Comparison of ENCODE assay signal across 1 cellular context in genomic region chr6:165735065-165735464, GRCh38.
A peak's percentile ranks its signal among the peaks of the same experiment; 100 is the strongest.
TF ChIP-seq lines count a peak whose summit lies in the region.

No MANE protein-coding gene starts in this region.

TF ChIP-seq in HEK293, 187 proteins besides CTCF, POLR2A, EP300 and RAD21 (continued from another document):
- 0 out of 2 replicates have a peak, but pooled peaks have one; percentile 7 for TF ChIP-seq ZNF645 (tag by site-specific recombination; IDR thresholded peaks at IDR 0.05)
- TF ChIP-seq SALL2 (tag by site-specific recombination; IDR thresholded peaks at IDR 0.05; ENCODE audit: borderline replicate concordance) = 0 out of 2 replicates have a peak, but pooled peaks have one; percentile 15
- TF ChIP-seq ZNF664 (tag by site-specific recombination; IDR thresholded peaks at IDR 0.05) = no peak
- TF ChIP-seq ZNF362 (tag by site-specific recombination; IDR thresholded peaks at IDR 0.05) = no peak
- no peak for TF ChIP-seq ZBTB21 (tag by site-specific recombination; IDR thresholded peaks at IDR 0.05)
- TF ChIP-seq ZNF37A (tag by site-specific recombination; IDR thresholded peaks at IDR 0.05) = no peak
- TF ChIP-seq ZEB2 (tag by site-specific recombination; IDR thresholded peaks at IDR 0.05) = peak; percentile 93
- no peak for TF ChIP-seq GLIS2 (tag by site-specific recombination; IDR thresholded peaks at IDR 0.05)
- no peak for TF ChIP-seq ZNF274 (IDR thresholded peaks at IDR 0.05; ENCODE audit: low read length)
- peak; percentile 58; the same call in 1 of the 2 replicates for TF ChIP-seq ZNF274 (tag by site-specific recombination; IDR thresholded peaks at IDR 0.05; ENCODE audit: borderline replicate concordance)
- TF ChIP-seq ZNF571 (tag by site-specific recombination; IDR thresholded peaks at IDR 0.05) = 0 out of 2 replicates have a peak, but pooled peaks have one; percentile 79
- no peak for TF ChIP-seq ZNF626 (tag by site-specific recombination; IDR thresholded peaks at IDR 0.05)
- no peak for TF ChIP-seq ZNF785 (tag by site-specific recombination; IDR thresholded peaks at IDR 0.05)
- no peak for TF ChIP-seq ELK4 (IDR thresholded peaks at IDR 0.05; ENCODE audit: borderline replicate concordance, low read depth, low read length)
- no peak for TF ChIP-seq ZNF623 (tag by site-specific recombination; IDR thresholded peaks at IDR 0.05)
- TF ChIP-seq MZF1 (tag by site-specific recombination; IDR thresholded peaks at IDR 0.05; ENCODE audit: borderline replicate concordance) = no peak
- TF ChIP-seq ZBTB6 (tag by site-specific recombination; IDR thresholded peaks at IDR 0.05) = no peak
- no peak for TF ChIP-seq ZSCAN5A (tag by site-specific recombination; IDR thresholded peaks at IDR 0.05)
- peak; percentile 22; the same call in 1 of the 2 replicates for TF ChIP-seq ZBTB48 (tag by site-specific recombination; IDR thresholded peaks at IDR 0.05)
- TF ChIP-seq SETDB1 (IDR thresholded peaks at IDR 0.05; ENCODE audit: insufficient read length, low read length) = no peak
- no peak for TF ChIP-seq ZNF221 (tag by site-specific recombination; IDR thresholded peaks at IDR 0.05; ENCODE audit: borderline replicate concordance)
- TF ChIP-seq BCL11A (tag by site-specific recombination; IDR thresholded peaks at IDR 0.05; ENCODE audit: low read depth) = no peak
- TF ChIP-seq ZNF311 (tag by site-specific recombination; IDR thresholded peaks at IDR 0.05; ENCODE audit: borderline replicate concordance) = no peak
- TF ChIP-seq YY1 (tag by site-specific recombination; IDR thresholded peaks at IDR 0.05) = no peak
- TF ChIP-seq ZNF792 (tag by site-specific recombination; IDR thresholded peaks at IDR 0.05) = no peak
- no peak for TF ChIP-seq ZNF138 (tag by site-specific recombination; IDR thresholded peaks at IDR 0.05; ENCODE audit: borderline replicate concordance)
- no peak for TF ChIP-seq ZFP37 (tag by site-specific recombination; IDR thresholded peaks at IDR 0.05)
- no peak for TF ChIP-seq GLI2 (tag by site-specific recombination; IDR thresholded peaks at IDR 0.05; ENCODE audit: borderline replicate concordance, low read depth)
- no peak for TF ChIP-seq ZNF777 (tag by site-specific recombination; IDR thresholded peaks at IDR 0.05; ENCODE audit: borderline replicate concordance)
- TF ChIP-seq ZNF157 (tag by site-specific recombination; IDR thresholded peaks at IDR 0.05) = peak; percentile 53; the same call in 1 of the 2 replicates
- no peak for TF ChIP-seq ZNF140 (tag by site-specific recombination; IDR thresholded peaks at IDR 0.05)
- peak; percentile 68; the same call in 1 of the 2 replicates for TF ChIP-seq EGR2 (tag by site-specific recombination; IDR thresholded peaks at IDR 0.05; ENCODE audit: low read depth)
- no peak for TF ChIP-seq ZNF132 (tag by site-specific recombination; IDR thresholded peaks at IDR 0.05; ENCODE audit: borderline replicate concordance)
- TF ChIP-seq ZNF202 (tag by site-specific recombination; IDR thresholded peaks at IDR 0.05; ENCODE audit: borderline replicate concordance) = no peak
- TF ChIP-seq MYNN (tag by site-specific recombination; IDR thresholded peaks at IDR 0.05; ENCODE audit: borderline replicate concordance) = 0 out of 2 replicates have a peak, but pooled peaks have one; percentile 14
- 0 out of 2 replicates have a peak, but pooled peaks have one; percentile 34 for TF ChIP-seq YY2 (tag by site-specific recombination; IDR thresholded peaks at IDR 0.05)
- no peak for TF ChIP-seq ATF2 (tag by site-specific recombination; IDR thresholded peaks at IDR 0.05; ENCODE audit: low read depth)
- TF ChIP-seq ZNF394 (tag by site-specific recombination; IDR thresholded peaks at IDR 0.05; ENCODE audit: borderline replicate concordance) = no peak
- no peak for TF ChIP-seq ZNF404 (tag by site-specific recombination; IDR thresholded peaks at IDR 0.05)
- no peak for TF ChIP-seq ZNF18 (tag by site-specific recombination; IDR thresholded peaks at IDR 0.05)
- no peak for TF ChIP-seq MEIS1 (CRISPR knock-in tag; IDR thresholded peaks at IDR 0.05; ENCODE audit: borderline replicate concordance)
- peak; percentile 33; the same call in 1 of the 2 replicates for TF ChIP-seq ZFHX2 (tag by site-specific recombination; conservative IDR thresholded peaks at IDR 0.05)
